ENCODE assay signal across 17 cellular contexts in the genomic region with DNA sequence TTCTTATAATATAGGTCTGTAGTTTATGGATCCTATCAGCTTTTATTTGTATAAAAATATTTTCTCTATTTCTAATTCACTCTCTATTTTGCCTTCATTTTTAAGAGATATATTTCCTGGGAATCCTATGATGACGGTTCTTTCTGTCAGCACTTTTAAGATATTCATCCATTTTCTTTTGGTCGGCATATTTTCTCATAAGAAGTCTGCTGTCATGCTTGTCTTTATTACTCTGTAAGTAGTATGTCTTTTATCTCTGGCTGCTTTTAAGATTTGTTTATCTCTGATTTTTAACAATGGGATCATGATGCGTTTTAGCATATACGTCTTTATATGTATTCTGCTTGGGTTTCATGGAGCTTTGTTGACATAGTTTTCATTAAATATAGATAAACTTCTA.
DNase-seq lines count a peak whose midpoint lies in the region; FAIRE-seq and TF ChIP-seq lines count a peak whose summit lies in the region.
"Had no signal": no experiment of that assay in that cellular context is flagged by ENCODE, and none has a peak within 500 bp of the region (broad histone marks: within the 10 kb centered on the region; RNA-seq: fewer than 3 reads in every experiment).

No MANE protein-coding gene starts in this region.

- H3K27ac ChIP-seq in A673 (ENCODE audit: low read depth, low read length, poor library complexity, severe bottlenecking) (no peak overlapping the region), HEK293 (ENCODE audit: extremely low read depth, low read depth, low read length) (no peak overlapping the region), dorsolateral prefrontal cortex (no peak overlapping the region)
- H3K27ac ChIP-seq: A549, Peyer's patch had no signal

- H3K36me3 ChIP-seq in A673 (ENCODE audit: insufficient read depth, low read length, poor library complexity, severe bottlenecking) (no peaks in the 10 kb centered on the region), HEK293 (ENCODE audit: control insufficient read depth in 2 of 2, insufficient read depth in 1 of 2, low read length in 2 of 2) (no peaks in the 10 kb centered on the region)
- H3K36me3 ChIP-seq: Peyer's patch had no signal

- no peak for TF ChIP-seq CTCF in A673 (conservative IDR thresholded peaks at IDR 0.05; ENCODE audit: low read depth, low read length)
- TF ChIP-seq CTCF in HEK293 (tag by site-specific recombination; IDR thresholded peaks at IDR 0.05): no peak
- TF ChIP-seq CTCF in fibroblast of mammary gland (conservative IDR thresholded peaks at IDR 0.05; ENCODE audit: control insufficient read depth, insufficient read depth, low read depth, low read length): no peak
- no peak for TF ChIP-seq CTCF in dorsolateral prefrontal cortex (IDR thresholded peaks at IDR 0.05 in 54 of 56, conservative IDR thresholded peaks at IDR 0.05 in 2 of 56; ENCODE audit: low read depth in 1 of 56, partially characterized antibody in 56 of 56)

- POLR2A ChIA-PET in A673 (lab: Charles Lee; ENCODE audit: low non-redundant PET) (no interaction called here), HEK293 (lab: Yijun Ruan, JAX) (no interaction called here)

- H3K4me1 ChIP-seq in A673 (ENCODE audit: insufficient read depth, low read length, poor library complexity, severe bottlenecking) (peaks cover 14% of the 10 kb centered on the region), HEK293 (ENCODE audit: control insufficient read depth, insufficient read depth, low read length) (0 out of 2 replicates have a peak, but pooled peaks cover 3% of the 10 kb centered on the region)

- DNase-seq in A673 (ENCODE audit: low spot score) (peak; percentile 34), amniotic epithelial cell (ENCODE audit: low read depth) (peak; percentile 46), fibroblast of mammary gland (ENCODE audit: low read depth) (peak; percentile 22), dorsolateral prefrontal cortex (no peak), dermis blood vessel endothelial cell (no peak), HTR-8/SVneo (ENCODE audit: insufficient read length, low spot score) (no peak), kidney tubule cell (ENCODE audit: low spot score) (no peak)
- DNase-seq: CD4-positive, CD25-positive, alpha-beta regulatory T cell; NCI-H1048; NCI-H187; NCI-H446 treated with DMSO at 0.1 percent for 48 hours; NCI-H774; Peyer's patch; SHP77 had no signal

- peaks cover 24% of the 10 kb centered on the region for H3K9me3 ChIP-seq in A673 (ENCODE audit: low read depth, low read length, poor library complexity, severe bottlenecking)
- H3K9me3 ChIP-seq in HEK293 (ENCODE audit: control insufficient read depth, insufficient read depth, low read depth, low read length): no peaks in the 10 kb centered on the region

- no peak for FAIRE-seq in HTR-8/SVneo (lab: Jason Lieb, UNC)
- FAIRE-seq: A549, H54 had no signal

- H3K4me3 ChIP-seq in A673 (ENCODE audit: low read depth, low read length, poor library complexity, severe bottlenecking) (no peak overlapping the region), HEK293 (ENCODE audit: low read depth, low read length) (no peak overlapping the region), fibroblast of mammary gland (ENCODE audit: control insufficient read depth, low read depth, low read length) (no peak overlapping the region), dorsolateral prefrontal cortex (no peak overlapping the region)
- H3K4me3 ChIP-seq: A549, Peyer's patch had no signal

- CTCF ChIA-PET in A673 (lab: Charles Lee) (no interaction called here), HEK293 (lab: Yijun Ruan, JAX) (interaction anchor here (1.2 kb wide), 1 partner anchor 88 kb away, joined by 3 read pairs; no protein-coding TSS in a partner anchor)

- intact Hi-C loops in A673 (cut with micrococcal nuclease; ENCODE audit: unreplicated experiment): no loop called here
- intact Hi-C loops in dorsolateral prefrontal cortex (cut with DNase I): no loop called here

- BruUV-seq in A673 (replicated peaks; lab: Mats Ljungman, UMichigan): no TSS peak

- no peaks in the 10 kb centered on the region for H3K27me3 ChIP-seq in A673 (replicated peaks; ENCODE audit: insufficient read depth, low read depth, low read length, poor library complexity)
- H3K27me3 ChIP-seq in dorsolateral prefrontal cortex: peaks cover 0 to 24% (median 0%) of the 10 kb centered on the region in 45 donors
- H3K27me3 ChIP-seq: Peyer's patch had no signal

TF ChIP-seq in HEK293, 187 proteins besides CTCF, POLR2A, EP300 and RAD21:
- peak; percentile 92 for TF ChIP-seq SETDB1 (IDR thresholded peaks at IDR 0.05; ENCODE audit: insufficient read length, low read length)
- TF ChIP-seq ZNF664 (tag by site-specific recombination; IDR thresholded peaks at IDR 0.05): no peak
- TF ChIP-seq TRIM28 (IDR thresholded peaks at IDR 0.05; ENCODE audit: borderline replicate concordance, low read length): peak; percentile 40; the same call in 1 of the 2 replicates
- TF ChIP-seq ZNF585B (tag by site-specific recombination; IDR thresholded peaks at IDR 0.05): no peak

Comparison
In these comparisons a context has a peak if more than half of its experiments do, and no peak if none do; other contexts are left out.
1. DNase-seq: peak in A673 (single experiment), amniotic epithelial cell (single experiment) and fibroblast of mammary gland (single experiment); none in dorsolateral prefrontal cortex (0 of 10), dermis blood vessel endothelial cell (single experiment), HTR-8/SVneo (single experiment) and kidney tubule cell (single experiment).